8 cellular contexts compared by ENCODE assay signal in the genomic region with DNA sequence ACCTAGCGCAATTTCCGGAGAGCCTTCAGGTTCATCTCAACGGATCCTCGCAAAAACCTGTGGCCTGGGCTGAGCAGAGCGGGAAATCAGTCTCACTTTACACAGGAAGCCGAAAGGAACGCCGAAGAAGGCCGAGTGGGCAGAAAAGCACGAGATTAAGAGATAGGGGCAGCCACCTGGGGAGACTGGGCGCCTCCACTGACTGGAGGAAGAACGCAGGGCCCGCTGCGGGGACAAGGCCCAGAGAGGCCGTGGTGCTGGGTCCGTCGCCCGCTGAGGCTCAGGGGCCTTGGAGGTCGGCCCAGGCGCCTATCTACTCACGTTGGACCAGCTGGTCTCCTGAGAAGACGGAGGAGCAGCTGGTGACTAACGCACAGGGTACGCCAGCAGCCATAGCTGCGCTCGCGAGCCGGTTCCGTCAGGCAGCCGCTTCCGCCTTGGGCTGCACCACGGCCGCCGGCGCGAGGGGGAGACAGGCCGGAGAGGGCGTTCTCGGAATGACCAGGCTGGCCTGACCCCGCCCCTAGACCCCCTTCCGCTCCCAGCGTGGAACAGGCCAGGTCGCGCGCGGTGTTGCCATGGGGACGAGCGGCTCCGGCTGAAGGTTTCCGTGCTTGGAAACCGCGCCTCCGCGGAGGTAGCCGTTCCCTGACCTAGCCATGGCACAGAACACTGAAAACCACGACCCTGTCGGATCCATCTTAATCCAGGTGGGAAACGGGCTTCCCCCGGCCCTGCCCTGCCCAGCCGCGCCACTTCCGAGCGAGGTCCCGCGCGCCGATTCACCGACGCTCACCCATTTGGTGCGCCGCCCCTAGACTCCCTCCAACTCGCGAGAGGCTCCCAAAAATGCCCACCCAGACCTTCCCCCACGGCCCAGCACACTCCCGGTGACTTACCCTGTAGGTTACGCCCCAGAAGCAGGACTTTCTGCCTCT. TPM values are rescaled to one million over a fixed set of nuclear protein-coding genes. Genes with fewer than 3 reads are reported as not detected.
DNase-seq lines count a peak whose midpoint lies in the region; ATAC-seq and TF ChIP-seq lines count a peak whose summit lies in the region.

A gene with protein sequence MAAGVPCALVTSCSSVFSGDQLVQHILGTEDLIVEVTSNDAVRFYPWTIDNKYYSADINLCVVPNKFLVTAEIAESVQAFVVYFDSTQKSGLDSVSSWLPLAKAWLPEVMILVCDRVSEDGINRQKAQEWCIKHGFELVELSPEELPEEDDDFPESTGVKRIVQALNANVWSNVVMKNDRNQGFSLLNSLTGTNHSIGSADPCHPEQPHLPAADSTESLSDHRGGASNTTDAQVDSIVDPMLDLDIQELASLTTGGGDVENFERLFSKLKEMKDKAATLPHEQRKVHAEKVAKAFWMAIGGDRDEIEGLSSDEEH (minus strand): TSS at position 424 of the 938 bp plus-strand sequence. CDS start 30 bp downstream, at position 394.
A gene (plus strand): TSS at position 549 of the 938 bp plus-strand sequence. CDS start 111 bp downstream, at position 660.

- H3K27me3 ChIP-seq in left lung = no peaks in the 10 kb centered on the region

- H3K9me3 ChIP-seq in left lung = no peaks in the 10 kb centered on the region

- DNase-seq in NCI-H69 (lab: John Stamatoyannopoulos, UW) = peak; percentile 94
- DNase-seq in activated CD4-positive, alpha-beta T cell treated with anti-CD3 and anti-CD28 coated beads, Interleukin-2, amount 50 U/mL, for 24 hours (ENCODE audit: low read depth in 1 of 2, low spot score in 1 of 2) = peak; percentile 95
- DNase-seq in left lung = peak; percentile 97 to 100
- peak; percentile 94 for DNase-seq in stimulated activated CD4-positive, alpha-beta T cell treated with anti-CD3 and anti-CD28 coated beads, Interleukin-2, amount 100 ng/mL, for 4 hours (ENCODE audit: low read depth)

- H3K27ac Mint-ChIP-seq in dendritic cell treated with granulocyte-macrophage colony-stimulating factor and Interleukin-4, amounts not matched to agents 40 ng/mL and 50 ng/mL, for 4 days = peak within 1 kb of the TSS; percentile 88

- no peaks in the 10 kb centered on the region for H3K9me3 Mint-ChIP-seq in dendritic cell treated with granulocyte-macrophage colony-stimulating factor and Interleukin-4, amounts not matched to agents 40 ng/mL and 50 ng/mL, for 4 days

- peak within 1 kb of the TSS; percentile 97 for H3K4me3 Mint-ChIP-seq in dendritic cell treated with granulocyte-macrophage colony-stimulating factor and Interleukin-4, amounts not matched to agents 40 ng/mL and 50 ng/mL, for 4 days

- H3K36me3 ChIP-seq in left lung = no peaks in the 10 kb centered on the region

- peak within 1 kb of the TSS; percentile 86 to 98 for H3K4me3 ChIP-seq in left lung

- H3K27me3 Mint-ChIP-seq in dendritic cell treated with granulocyte-macrophage colony-stimulating factor and Interleukin-4, amounts not matched to agents 40 ng/mL and 50 ng/mL, for 4 days = peaks cover 10% of the 10 kb centered on the region

- peaks cover 17% of the 10 kb centered on the region for H3K36me3 Mint-ChIP-seq in dendritic cell treated with granulocyte-macrophage colony-stimulating factor and Interleukin-4, amounts not matched to agents 40 ng/mL and 50 ng/mL, for 4 days (ENCODE audit: low read depth)

- intact Hi-C loops in dendritic cell treated with granulocyte-macrophage colony-stimulating factor and Interleukin-4, amounts not matched to agents 40 ng/mL and 50 ng/mL, for 4 days (cut with micrococcal nuclease) = loop anchor here (10.0 kb wide), 1 partner anchor 260 kb away; no protein-coding TSS in a partner anchor
- intact Hi-C loops in left lung (cut with DNase I) = no loop called here

- H3K4me1 ChIP-seq in left lung = peaks cover 0 to 22% of the 10 kb centered on the region in 2 donors

- peaks cover 25% of the 10 kb centered on the region for H3K4me1 Mint-ChIP-seq in dendritic cell treated with granulocyte-macrophage colony-stimulating factor and Interleukin-4, amounts not matched to agents 40 ng/mL and 50 ng/mL, for 4 days (ENCODE audit: low read depth)

- H3K27ac ChIP-seq in C4-2B (peak within 1 kb of the TSS; percentile 96), left lung (peak within 1 kb of the TSS; percentile 65 to 90)

- TF ChIP-seq CTCF in C4-2B (conservative IDR thresholded peaks at IDR 0.05) = no peak
- peak in 1 of 2 donors; percentile 24 for TF ChIP-seq CTCF in left lung (IDR thresholded peaks at IDR 0.05)

- ATAC-seq in GM19372 (IDR thresholded peaks at IDR 0.05; ENCODE audit: low read depth, unreplicated experiment) (peak; percentile 94), HG03521 (IDR thresholded peaks at IDR 0.05; ENCODE audit: unreplicated experiment) (peak; percentile 97), left lung (peak; percentile 100)

RNA-seq across cellular contexts. Expression of the first gene that starts in this region (rescaled TPM):
- 10 to 100 TPM; 35.5 to 42.4 TPM for total RNA-seq in left lung

RNA-seq across cellular contexts. Expression of the second gene that starts in this region (rescaled TPM):
- total RNA-seq in left lung = 1 to 10 TPM; 1.6 to 3.2 TPM

Comparison
In these comparisons a context has a peak if more than half of its experiments do, and no peak if none do; other contexts are left out.
1. Peak in every context shown above with its lines: DNase-seq, ATAC-seq, H3K4me3 ChIP-seq and H3K27ac ChIP-seq.